Comparison of ENCODE assay signal across 25 cellular contexts in the genomic region with DNA sequence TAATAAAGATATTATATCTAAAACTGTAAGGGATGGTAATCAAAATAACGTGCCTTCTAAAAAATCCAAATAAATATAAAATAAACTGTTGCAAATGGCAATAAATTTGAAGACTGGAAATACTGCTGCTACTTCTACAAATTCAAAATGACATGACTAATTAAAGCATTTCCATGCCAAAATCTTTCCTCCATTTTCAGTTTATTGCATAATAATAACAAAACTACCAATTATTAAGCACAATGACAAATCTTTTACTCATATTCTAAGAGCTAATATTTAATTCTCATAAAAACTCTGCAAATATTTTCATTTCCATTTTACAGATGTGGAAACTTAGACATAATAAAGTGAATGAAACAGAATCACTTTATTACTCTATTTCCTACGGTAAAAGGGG.
"Had no signal": no experiment of that assay in that cellular context is flagged by ENCODE, and none has a peak within 500 bp of the region (broad histone marks: within the 10 kb centered on the region; RNA-seq: fewer than 3 reads in every experiment).

No MANE protein-coding gene starts in this region.

- H3K4me1 ChIP-seq: neural progenitor cell, parathyroid adenoma, psoas muscle, sigmoid colon, stomach, thyroid gland, tibial nerve, upper lobe of left lung had no signal

- H3K27me3 ChIP-seq: neural progenitor cell, ovary, right lobe of liver, sigmoid colon, stomach, thyroid gland, tibial nerve, upper lobe of left lung, vagina had no signal

- ATAC-seq: psoas muscle; right cardiac atrium; right lobe of liver; stimulated activated effector memory CD8-positive, alpha-beta T cell treated with anti-CD3 and anti-CD28 coated beads, Interleukin-12 subunit alpha, Interleukin-12 subunit beta, amount 100 ng/mL, for 72 hours; stimulated activated naive B cell treated with anti-CD40 and anti-IgM and Interleukin-4, amounts not matched to agents 10 μg/mL and 1 μg/mL and 100 μg/mL, for 72 hours had no signal

- H3K9ac ChIP-seq: neural progenitor cell, parathyroid adenoma had no signal

- H3K9me3 ChIP-seq: ovary, psoas muscle, right lobe of liver, thoracic aorta, thyroid gland, tibial nerve, vagina had no signal

- H3K36me3 ChIP-seq: ovary, right lobe of liver, sigmoid colon, stomach, thoracic aorta, thyroid gland, tibial nerve, upper lobe of left lung, vagina had no signal

- H3K27ac ChIP-seq: neural progenitor cell, ovary, parathyroid adenoma, psoas muscle, right lobe of liver, sigmoid colon, stomach, thoracic aorta, thyroid gland, tibial nerve, upper lobe of left lung, vagina had no signal

- FAIRE-seq: small intestine, urothelium cell line had no signal

- H2AFZ ChIP-seq: neural progenitor cell, parathyroid adenoma had no signal

- H3K79me2 ChIP-seq: parathyroid adenoma had no signal

- DNase-seq: occipital lobe; ovary; posterior cingulate gyrus; psoas muscle; right cardiac atrium; right lobe of liver; sigmoid colon; small intestine; stimulated activated CD4-positive, alpha-beta T cell treated with anti-CD3 and anti-CD28 coated beads, Interleukin-15, amount 100 ng/mL, for 24 hours; stimulated activated CD4-positive, alpha-beta T cell treated with anti-CD3 and anti-CD28 coated beads, Interleukin-2, amount 100 ng/mL, for 24 hours; stimulated activated CD4-positive, alpha-beta T cell treated with anti-CD3 and anti-CD28 coated beads, Interleukin-2, amount 100 ng/mL, for 48 hours; stimulated activated CD4-positive, alpha-beta T cell treated with anti-CD3 and anti-CD28 coated beads, Interleukin-4, amount 100 ng/mL, for 24 hours; stimulated activated naive B cell treated with anti-CD40 and anti-IgM and Interleukin-4, amounts not matched to agents 10 μg/mL and 1 μg/mL and 100 μg/mL, for 72 hours; stimulated activated naive CD4-positive, alpha-beta T cell treated with Interleukin-2 at 50 U/mL for 16 hours; stomach; thyroid gland; trophoblast cell; upper lobe of left lung had no signal

- H3K4me2 ChIP-seq: neural progenitor cell had no signal

- H3K4me3 ChIP-seq: neural progenitor cell, ovary, psoas muscle, right lobe of liver, sigmoid colon, stomach, thoracic aorta, thyroid gland, tibial nerve, upper lobe of left lung, vagina had no signal
